ENCODE assay signal across 21 cellular contexts in the genomic region with DNA sequence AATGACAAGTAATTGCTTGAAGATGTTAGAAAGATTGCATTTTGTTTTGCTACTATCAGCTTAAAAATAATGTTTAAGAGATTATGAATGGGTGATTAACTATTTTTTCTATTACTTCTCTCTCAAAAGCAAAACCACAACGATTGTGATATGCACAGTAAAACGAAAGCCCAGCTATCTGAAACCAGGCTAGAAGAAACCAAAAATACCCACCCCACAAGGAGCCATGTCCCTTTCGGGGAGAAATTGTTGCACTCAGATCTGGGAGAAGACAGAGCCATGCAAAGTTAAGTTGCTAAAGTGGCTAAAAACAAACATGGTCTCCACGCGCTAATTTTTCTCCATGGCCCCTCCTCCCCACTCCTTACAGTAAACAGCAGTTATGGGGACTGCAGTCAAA.
DNase-seq lines count a peak whose midpoint lies in the region; ATAC-seq, FAIRE-seq and TF ChIP-seq lines count a peak whose summit lies in the region.
"Had no signal": no experiment of that assay in that cellular context is flagged by ENCODE, and none has a peak within 500 bp of the region (broad histone marks: within the 10 kb centered on the region; RNA-seq: fewer than 3 reads in every experiment).

No MANE protein-coding gene starts in this region.

- intact Hi-C loops in GM12878 (cut with micrococcal nuclease; ENCODE audit: unreplicated experiment), result loop anchor here (5.0 kb wide), 1 partner anchor 255 kb away; no protein-coding TSS in a partner anchor
- intact Hi-C loops in Right ventricle myocardium superior (cut with DNase I), result no loop called here

- TF ChIP-seq EP300 in GM12878 (IDR thresholded peaks at IDR 0.05; ENCODE audit: borderline replicate concordance in 1 of 2, control insufficient read depth in 1 of 2, low read depth in 2 of 2, low read length in 2 of 2), result no peak

- no peak for TF ChIP-seq RAD21 in GM12878 (IDR thresholded peaks at IDR 0.05; ENCODE audit: insufficient read depth, low read depth, low read length)

- H3K4me3 ChIP-seq in GM12878 (0 out of 2 replicates have a peak overlapping the region, but pooled peaks have one; percentile 27), osteoblast (ENCODE audit: insufficient read depth, low read length) (no peak overlapping the region)
- H3K4me3 ChIP-seq: K562 had no signal

- H3K27ac ChIP-seq in GM12878 (ENCODE audit: control insufficient read depth, insufficient read depth) (no peak overlapping the region), osteoblast (ENCODE audit: low read depth, low read length) (no peak overlapping the region)

- no peak overlapping the region for H3K9ac ChIP-seq in GM12878 (ENCODE audit: control insufficient read depth, insufficient read depth, low read length)

- FAIRE-seq in GM12878 (lab: Jason Lieb, UNC), result peak; percentile 74
- no peak for FAIRE-seq in frontal cortex (lab: Jason Lieb, UNC)
- FAIRE-seq: GM19239, K562 had no signal

- H3K4me2 ChIP-seq in GM12878 (ENCODE audit: control insufficient read depth, insufficient read depth) (peak overlapping the region; percentile 39; the same call in 1 of the 2 replicates), osteoblast (ENCODE audit: insufficient read depth, low read length) (peak overlapping the region; percentile 61)

- peak overlapping the region; percentile 37; the same call in 1 of the 2 replicates for H3K27ac Mint-ChIP-seq in HFFc6
- H3K27ac Mint-ChIP-seq: CD8-positive, alpha-beta memory T cell; T-helper 1 cell treated with Interleukin-12 subunit alpha and Interleukin-12 subunit beta and Interleukin-4 antibody, amounts not matched to agents 30 μg/mL and 1 μg/mL, for 36 hours had no signal

- CTCF ChIA-PET in GM12878 (lab: Yijun Ruan, JAX), result interaction anchor here (0.6 kb wide), 1 partner anchor 10 kb away, joined by 3 read pairs; no protein-coding TSS in a partner anchor

- SMC1A ChIA-PET in GM12878 (lab: Charles Lee; ENCODE audit: uncharacterized antibody, unreplicated experiment), result no interaction called here

- DNase-seq in EH (ENCODE audit: low read depth), result peak; percentile 19
- DNase-seq in HFFc6, result no peak
- peak; percentile 7 for DNase-seq in GM12878 (ENCODE audit: low read depth, low spot score)
- no peak for DNase-seq in osteoblast (ENCODE audit: insufficient read length, low spot score, missing footprints)
- DNase-seq in Right ventricle myocardium superior, result no peak
- no peak for DNase-seq in frontal cortex (ENCODE audit: low spot score in 2 of 2)
- DNase-seq: ACHN; BE2C; CD8-positive, alpha-beta memory T cell; DND-41; GDM1; HCEC 1CT; NCI-H1092 treated with DMSO at 0.1 percent for 48 hours; NCI-H2081 treated with DMSO at 0.1 percent for 48 hours; NCI-H510A had no signal

- H4K20me1 ChIP-seq in GM12878 (ENCODE audit: control insufficient read depth, insufficient read depth), result no peaks in the 10 kb centered on the region
- no peaks in the 10 kb centered on the region for H4K20me1 ChIP-seq in osteoblast (ENCODE audit: insufficient read depth, low read length)

- H3K36me3 ChIP-seq in GM12878 (ENCODE audit: control insufficient read depth in 2 of 2, insufficient read depth in 2 of 2, low read length in 1 of 2) (no peaks in the 10 kb centered on the region), osteoblast (ENCODE audit: insufficient read depth, low read length) (no peaks in the 10 kb centered on the region)
- H3K36me3 ChIP-seq: BE2C had no signal

- in situ Hi-C loops in GM12878 (cut with MboI), result no loop called here

- RAD21 ChIA-PET in GM12878 (lab: Charles Lee; ENCODE audit: unreplicated experiment), result no interaction called here

- no peaks in the 10 kb centered on the region for H3K36me3 Mint-ChIP-seq in HFFc6 (ENCODE audit: low read depth)
- H3K36me3 Mint-ChIP-seq: CD8-positive, alpha-beta memory T cell had no signal

- no peaks in the 10 kb centered on the region for H3K27me3 ChIP-seq in GM12878 (replicated peaks in 1 of 2; ENCODE audit: control insufficient read depth in 2 of 2, insufficient read depth in 2 of 2, low read length in 1 of 2)
- no peaks in the 10 kb centered on the region for H3K27me3 ChIP-seq in osteoblast (ENCODE audit: insufficient read depth, low read length)
- H3K27me3 ChIP-seq: BE2C had no signal

- H3K9me3 Mint-ChIP-seq in HFFc6, result no peaks in the 10 kb centered on the region
- H3K9me3 Mint-ChIP-seq: CD8-positive, alpha-beta memory T cell; T-helper 1 cell treated with Interleukin-12 subunit alpha and Interleukin-12 subunit beta and Interleukin-4 antibody, amounts not matched to agents 30 μg/mL and 1 μg/mL, for 36 hours had no signal

- no TSS peak for BruUV-seq in GM12878 (replicated peaks; lab: Mats Ljungman, UMichigan)

- H3K27me3 Mint-ChIP-seq in HFFc6 (ENCODE audit: insufficient read depth), result peaks cover 3% of the 10 kb centered on the region
- H3K27me3 Mint-ChIP-seq: CD8-positive, alpha-beta memory T cell had no signal

- peaks cover 24% of the 10 kb centered on the region for H3K4me1 Mint-ChIP-seq in HFFc6 (ENCODE audit: low read depth)
- H3K4me1 Mint-ChIP-seq: CD8-positive, alpha-beta memory T cell had no signal

- ATAC-seq in GM12878 (no peak), Right ventricle myocardium superior (ENCODE audit: poor library complexity) (no peak), HG03159 (IDR thresholded peaks at IDR 0.05; ENCODE audit: unreplicated experiment) (no peak), GM19467 (IDR thresholded peaks at IDR 0.05; ENCODE audit: unreplicated experiment) (no peak)
- ATAC-seq: K562, Panc1 had no signal

- no peak overlapping the region for H2AFZ ChIP-seq in GM12878 (ENCODE audit: control insufficient read depth, low read depth, low read length)
- H2AFZ ChIP-seq in osteoblast (ENCODE audit: low read length), result peak overlapping the region; percentile 57

- 37% methylated on average over 5 of the region's 5 CpGs for WGBS in GM12878 (ENCODE audit: insufficient coverage, insufficient replicate concordance, low lambda C conversion rate, missing lambda C conversion rate)

- H3K79me2 ChIP-seq in GM12878 (ENCODE audit: control insufficient read depth, insufficient read depth, low read length), result no peaks in the 10 kb centered on the region
- H3K79me2 ChIP-seq in osteoblast (ENCODE audit: insufficient read depth, low read length), result no peaks in the 10 kb centered on the region

- TF ChIP-seq CTCF in HFFc6 (IDR thresholded peaks at IDR 0.05), result no peak
- TF ChIP-seq CTCF in GM12878 (IDR thresholded peaks at IDR 0.05 in 2 of 3, conservative IDR thresholded peaks at IDR 0.05 in 1 of 3; ENCODE audit: control insufficient read depth in 2 of 3, extremely low read depth in 1 of 3, insufficient read depth in 1 of 3, low read depth in 3 of 3, low read length in 3 of 3), result no peak
- TF ChIP-seq CTCF in osteoblast (IDR thresholded peaks at IDR 0.05; ENCODE audit: extremely low read depth, low read depth, low read length), result no peak

- POLR2A ChIA-PET in GM12878 (lab: Charles Lee), result no interaction called here

- H3K4me3 Mint-ChIP-seq in HFFc6, result peak overlapping the region; percentile 67
- H3K4me3 Mint-ChIP-seq: CD8-positive, alpha-beta memory T cell; T-helper 1 cell treated with Interleukin-12 subunit alpha and Interleukin-12 subunit beta and Interleukin-4 antibody, amounts not matched to agents 30 μg/mL and 1 μg/mL, for 36 hours had no signal

- peaks cover 16% of the 10 kb centered on the region for H3K4me1 ChIP-seq in GM12878 (ENCODE audit: control insufficient read depth, insufficient read depth, low read length)
- peaks cover 14% of the 10 kb centered on the region for H3K4me1 ChIP-seq in osteoblast (ENCODE audit: insufficient read depth, low read length)

- no peaks in the 10 kb centered on the region for H3K9me3 ChIP-seq in GM12878 (replicated peaks; ENCODE audit: control insufficient read depth, insufficient read depth, low read length)
- H3K9me3 ChIP-seq in osteoblast (ENCODE audit: low read depth, low read length), result no peaks in the 10 kb centered on the region
- H3K9me3 ChIP-seq: BE2C had no signal

- TF ChIP-seq POLR2A in GM12878 (IDR thresholded peaks at IDR 0.05; ENCODE audit: low read depth, low read length), result no peak

TF ChIP-seq in GM12878, 131 proteins besides CTCF, POLR2A, EP300 and RAD21:
- TF ChIP-seq TARDBP (IDR thresholded peaks at IDR 0.05; ENCODE audit: borderline replicate concordance) (no peak), ZNF24 (IDR thresholded peaks at IDR 0.05) (no peak), STAT1 (conservative IDR thresholded peaks at IDR 0.05) (no peak)

Comparison
In these comparisons a context has a peak if more than half of its experiments do, and no peak if none do; other contexts are left out.
1. DNase-seq: peak in EH (single experiment) and GM12878 (single experiment); none in HFFc6 (single experiment), osteoblast (single experiment), Right ventricle myocardium superior (single experiment) and frontal cortex (0 of 2).